In the genomic region with DNA sequence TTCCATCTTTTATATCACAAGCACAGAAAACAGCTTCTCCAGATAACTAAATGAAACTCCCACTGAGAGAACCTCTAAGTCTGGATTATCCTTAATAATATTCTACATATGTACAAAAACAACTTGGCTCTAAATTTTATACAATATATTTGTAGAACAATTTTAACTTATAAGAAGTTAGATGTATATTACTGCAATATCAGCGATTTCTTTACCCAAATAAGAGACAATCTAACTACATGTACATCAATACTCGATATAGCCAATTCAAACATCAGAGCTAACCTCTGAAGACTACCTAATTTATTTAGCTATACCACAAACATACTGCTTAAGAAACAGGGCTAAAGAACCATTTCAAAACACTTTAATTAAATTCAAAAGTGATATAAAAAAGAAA, we compare ENCODE assay signal across 3 cellular contexts.
TF ChIP-seq lines count a peak whose summit lies in the region.

No MANE protein-coding gene starts in this region.

TF ChIP-seq in A549, 52 proteins besides CTCF, POLR2A, EP300 and RAD21:
- peak; percentile 85 for TF ChIP-seq MAFK (IDR thresholded peaks at IDR 0.05; ENCODE audit: partially characterized antibody)
- no peak for TF ChIP-seq HOXB5 (CRISPR knock-in tag; IDR thresholded peaks at IDR 0.05)

TF ChIP-seq in K562, 482 proteins besides CTCF, POLR2A, EP300 and RAD21:
- TF ChIP-seq ZNF316 (IDR thresholded peaks at IDR 0.05) (peak; percentile 81), MAFG (tag; conservative IDR thresholded peaks at IDR 0.05) (0 out of 2 replicates have a peak, but pooled peaks have one; percentile 21), ZNF696 (CRISPR knock-in tag; conservative IDR thresholded peaks at IDR 0.05) (no peak), MAFF (IDR thresholded peaks at IDR 0.05; ENCODE audit: low read length) (peak; percentile 56; the same call in 1 of the 2 replicates), C11orf30 (IDR thresholded peaks at IDR 0.05; ENCODE audit: low read depth) (peak; percentile 52; the same call in 1 of the 2 replicates), MAFK (IDR thresholded peaks at IDR 0.05; ENCODE audit: low read length) (peak; percentile 49; the same call in 1 of the 2 replicates)

TF ChIP-seq in H1, 55 proteins besides CTCF, POLR2A, EP300 and RAD21:
- TF ChIP-seq CBX8 (IDR thresholded peaks at IDR 0.05; ENCODE audit: borderline replicate concordance, low read depth, low read length) = no peak
- TF ChIP-seq MAFK (IDR thresholded peaks at IDR 0.05; ENCODE audit: low read depth, low read length) = peak; percentile 34; the same call in 1 of the 2 replicates
TF ChIP-seq in H1: peak in this region for 1.
